In the genomic region with DNA sequence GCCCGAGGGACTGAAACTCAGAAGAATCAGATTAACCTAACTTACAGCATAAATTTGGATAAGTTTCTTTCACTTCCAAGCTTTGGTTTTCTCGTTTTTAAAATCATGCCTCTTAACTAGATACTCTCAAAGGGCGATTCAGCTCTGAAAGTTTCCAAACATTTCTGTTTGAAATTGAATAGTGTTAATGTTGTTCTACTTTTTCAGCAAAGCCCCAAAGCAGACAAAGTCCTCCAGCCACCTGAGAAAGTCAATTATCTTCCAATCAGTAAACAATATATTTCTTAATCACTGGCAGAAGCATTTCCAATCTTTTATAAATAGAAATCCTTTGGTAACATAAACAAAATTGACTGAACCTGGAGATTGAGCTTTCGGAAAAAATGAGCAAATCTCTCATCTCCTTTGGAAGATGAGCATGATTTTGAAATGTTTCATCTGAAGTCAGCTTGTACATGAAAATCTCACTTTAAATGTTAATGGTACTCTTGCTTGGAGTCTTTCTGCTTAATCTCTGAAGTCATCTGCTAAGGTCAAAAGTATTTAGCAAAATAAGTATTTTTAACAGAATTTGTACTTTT, we compare ENCODE assay signal across 25 cellular contexts.
"Had no signal": no experiment of that assay in that cellular context is flagged by ENCODE, and none has a peak within 500 bp of the region (broad histone marks: within the 10 kb centered on the region; RNA-seq: fewer than 3 reads in every experiment).

No MANE protein-coding gene starts in this region.

- H3K27me3 ChIP-seq: left lung, neural progenitor cell, neutrophil, right atrium auricular region, tibial nerve, vagina had no signal

- H3K9me3 ChIP-seq: left lung, mucosa of descending colon, neutrophil, right atrium auricular region, tibial nerve, vagina had no signal

- H3K79me2 ChIP-seq: parathyroid adenoma had no signal

- DNase-seq: hippocampal formation; kidney glomerular epithelial cell; left cardiac atrium; left lung; midbrain; mucosa of descending colon; naive thymus-derived CD8-positive, alpha-beta T cell; occipital lobe; stimulated activated CD4-positive, alpha-beta T cell treated with anti-CD3 and anti-CD28 coated beads, Interleukin-1b, Interleukin-23, amount 100 ng/mL, for 48 hours; stimulated activated CD4-positive, alpha-beta T cell treated with anti-CD3 and anti-CD28 coated beads, Interleukin-2, amount 100 ng/mL, for 48 hours; stimulated activated CD4-positive, alpha-beta T cell treated with anti-CD3 and anti-CD28 coated beads, Interleukin-4, amount 100 ng/mL, for 4 hours; stimulated activated CD8-positive, alpha-beta memory T cell treated with anti-CD3 and anti-CD28 coated beads, Interleukin-4, amount 100 ng/mL, for 48 hours; stimulated activated naive CD4-positive, alpha-beta T cell treated with Interleukin-2 at 50 U/mL for 16 hours; stimulated activated naive CD8-positive, alpha-beta T cell treated with anti-CD3 and anti-CD28 coated beads, Interleukin-15, amount 100 ng/mL, for 72 hours; substantia nigra had no signal

- H2AFZ ChIP-seq: neural progenitor cell, parathyroid adenoma had no signal

- H3K4me3 ChIP-seq: left lung, lung, mucosa of descending colon, neural progenitor cell, right atrium auricular region, smooth muscle cell, tibial nerve, vagina had no signal

- H3K36me3 ChIP-seq: left lung, neural progenitor cell, neutrophil, right atrium auricular region, tibial nerve, vagina had no signal

- H3K9ac ChIP-seq: neural progenitor cell, parathyroid adenoma had no signal

- H3K4me1 ChIP-seq: left lung, parathyroid adenoma, right atrium auricular region had no signal

- H3K4me2 ChIP-seq: neural progenitor cell, smooth muscle cell had no signal

- H3K27ac ChIP-seq: left lung, neural progenitor cell, neutrophil, parathyroid adenoma, right atrium auricular region, vagina had no signal

- ATAC-seq: left cardiac atrium; left lung; mucosa of descending colon; naive thymus-derived CD8-positive, alpha-beta T cell; stimulated activated memory B cell treated with anti-CD40 and anti-IgM and Interleukin-4, amounts not matched to agents 10 μg/mL and 1 μg/mL and 100 μg/mL, for 72 hours; stimulated activated naive CD8-positive, alpha-beta T cell treated with anti-CD3 and anti-CD28 coated beads, Interleukin-15, amount 100 ng/mL, for 72 hours had no signal

- FAIRE-seq: keratinocyte had no signal
